ENCODE assay signal across 20 cellular contexts in the genomic region with DNA sequence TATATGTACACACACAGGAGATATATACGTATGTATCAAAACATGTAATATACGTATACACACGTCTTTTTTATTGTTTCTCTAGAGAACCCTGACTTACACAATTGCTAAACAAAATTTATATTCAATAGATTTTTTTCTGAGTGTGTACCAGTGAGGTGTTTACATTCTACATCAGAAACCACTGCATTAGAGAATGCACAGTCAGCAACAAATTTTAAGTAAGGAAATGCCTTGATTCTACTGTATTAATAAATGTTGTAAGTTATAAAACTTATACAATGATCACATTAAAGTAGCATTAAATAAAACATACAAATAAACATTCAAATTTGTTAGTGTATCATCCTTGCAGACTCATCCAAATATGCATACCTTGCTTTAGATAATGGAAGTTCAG.
DNase-seq lines count a peak whose midpoint lies in the region; ATAC-seq, FAIRE-seq and TF ChIP-seq lines count a peak whose summit lies in the region.
"Had no signal": no experiment of that assay in that cellular context is flagged by ENCODE, and none has a peak within 500 bp of the region (broad histone marks: within the 10 kb centered on the region; RNA-seq: fewer than 3 reads in every experiment).

No MANE protein-coding gene starts in this region.

- TF ChIP-seq RAD21 in A549 (conservative IDR thresholded peaks at IDR 0.05 in 1 of 2, IDR thresholded peaks at IDR 0.05 in 1 of 2): no peak
- no peak for TF ChIP-seq RAD21 in IMR-90 (IDR thresholded peaks at IDR 0.05; ENCODE audit: low read length)

- H3K9me3 ChIP-seq in A549: no peaks in the 10 kb centered on the region
- 0 out of 2 replicates have a peak, but pooled peaks cover 1% of the 10 kb centered on the region for H3K9me3 ChIP-seq in IMR-90 (ENCODE audit: control insufficient read depth, insufficient read depth, low read length)
- H3K9me3 ChIP-seq in Karpas-422 (ENCODE audit: low read length): no peaks in the 10 kb centered on the region
- H3K9me3 ChIP-seq: Caco-2 had no signal

- H3K4me2 ChIP-seq in A549: no peak overlapping the region
- H3K4me2 ChIP-seq in IMR-90 (ENCODE audit: low read depth, low read length): no peak overlapping the region
- H3K4me2 ChIP-seq in Karpas-422 (ENCODE audit: low read depth, low read length, poor library complexity, severe bottlenecking): no peak overlapping the region
- H3K4me2 ChIP-seq: BLaER1 treated with 17β-estradiol and CSF1 and Interleukin-3, amounts not matched to agents 10 nM and 100 nM had no signal

- TF ChIP-seq POLR2A in A549 (IDR thresholded peaks at IDR 0.05; ENCODE audit: low read length) (no peak), IMR-90 (IDR thresholded peaks at IDR 0.05; ENCODE audit: low read depth, low read length) (no peak)

- TF ChIP-seq EP300 in A549 (IDR thresholded peaks at IDR 0.05): no peak

- no peaks in the 10 kb centered on the region for H3K79me1 ChIP-seq in IMR-90 (ENCODE audit: low read depth in 1 of 2, low read length in 2 of 2)

- H3K27me3 ChIP-seq in IMR-90 (ENCODE audit: control insufficient read depth, insufficient read depth, low read length) (no peaks in the 10 kb centered on the region), Karpas-422 (ENCODE audit: low read length) (no peaks in the 10 kb centered on the region)
- H3K27me3 ChIP-seq: BLaER1 treated with 17β-estradiol and CSF1 and Interleukin-3, amounts not matched to agents 10 nM and 100 nM had no signal

- TF ChIP-seq CTCF in A549 (IDR thresholded peaks at IDR 0.05) (no peak), IMR-90 (conservative IDR thresholded peaks at IDR 0.05; ENCODE audit: low read depth, low read length) (no peak)

- FAIRE-seq in A549 (lab: Jason Lieb, UNC) (no peak), colon (lab: Jason Lieb, UNC) (peak; percentile 38)
- FAIRE-seq: D721Med, G401.6, GM12891, GM19239 had no signal

- no peak overlapping the region for H4K5ac ChIP-seq in IMR-90 (ENCODE audit: low read depth, low read length)

- H3K36me3 ChIP-seq in IMR-90 (ENCODE audit: control insufficient read depth, insufficient read depth, low read length) (no peaks in the 10 kb centered on the region), Karpas-422 (ENCODE audit: insufficient read depth, low read length) (no peaks in the 10 kb centered on the region)
- H3K36me3 ChIP-seq: BLaER1 treated with 17β-estradiol and CSF1 and Interleukin-3, amounts not matched to agents 10 nM and 100 nM had no signal

- H2AFZ ChIP-seq in IMR-90 (replicated peaks; ENCODE audit: low read length, poor library complexity) (no peak overlapping the region), Karpas-422 (ENCODE audit: low read length) (no peak overlapping the region)

- H3K4me1 ChIP-seq in A549: no peaks in the 10 kb centered on the region
- no peaks in the 10 kb centered on the region for H3K4me1 ChIP-seq in IMR-90 (ENCODE audit: control insufficient read depth, insufficient read depth, low read length)
- no peaks in the 10 kb centered on the region for H3K4me1 ChIP-seq in Karpas-422 (ENCODE audit: low read length)
- H3K4me1 ChIP-seq: BLaER1 treated with 17β-estradiol and CSF1 and Interleukin-3, amounts not matched to agents 10 nM and 100 nM; Caco-2 had no signal

- H3K9ac ChIP-seq in IMR-90 (ENCODE audit: low read depth, low read length) (no peak overlapping the region), Karpas-422 (ENCODE audit: low read length) (no peak overlapping the region)
- H3K9ac ChIP-seq: BLaER1 treated with 17β-estradiol and CSF1 and Interleukin-3, amounts not matched to agents 10 nM and 100 nM had no signal

- no peak overlapping the region for H3K56ac ChIP-seq in IMR-90 (ENCODE audit: extremely low read depth, insufficient read depth, low read length)

- no peak overlapping the region for H2AK9ac ChIP-seq in IMR-90 (replicated peaks; ENCODE audit: low read depth, low read length, poor library complexity)

- 46% methylated on average over 3 of the region's 3 CpGs for WGBS in A549 (ENCODE audit: missing lambda C conversion rate)
- WGBS in IMR-90 (ENCODE audit: extremely low coverage in 2 of 2, insufficient read length in 1 of 2), 2 experiments: no CpG with 5 or more reads among the region's 3 CpGs

- CTCF ChIA-PET in A549 (lab: Yijun Ruan, JAX) (no interaction called here), IMR-90 (lab: Yijun Ruan, JAX) (no interaction called here)

- H4K20me1 ChIP-seq in IMR-90 (ENCODE audit: insufficient read depth, low read length): no peaks in the 10 kb centered on the region
- no peaks in the 10 kb centered on the region for H4K20me1 ChIP-seq in Karpas-422 (ENCODE audit: insufficient read depth, low read depth, low read length)
- H4K20me1 ChIP-seq: BLaER1 treated with 17β-estradiol and CSF1 and Interleukin-3, amounts not matched to agents 10 nM and 100 nM had no signal

- no peak overlapping the region for H2BK120ac ChIP-seq in IMR-90 (ENCODE audit: low read depth, low read length)

- BruUV-seq in IMR-90 (replicated peaks; lab: Mats Ljungman, UMichigan): no TSS peak

- POLR2A ChIA-PET in A549 (lab: Yijun Ruan, JAX) (no interaction called here), IMR-90 (lab: Charles Lee; ENCODE audit: unreplicated experiment) (interaction anchor here (0.5 kb wide), 1 partner anchor 12 kb away, joined by 3 read pairs; no protein-coding TSS in a partner anchor)

- DNase-seq in A549 (ENCODE audit: low read depth in 1 of 2, low spot score in 1 of 2) (no peak), IMR-90 (no peak), Karpas-422 (no peak)
- DNase-seq: 8988T; AML-193; Caco-2; Calu3; CD4-positive, alpha-beta T cell; CD8-positive, alpha-beta T cell; DMS79 treated with DMSO at 0.1 percent for 48 hours; GF-D8 had no signal

- H3K4me3 ChIP-seq in A549: no peak overlapping the region
- no peak overlapping the region for H3K4me3 ChIP-seq in IMR-90 (ENCODE audit: insufficient read depth, low read depth, low read length)
- H3K4me3 ChIP-seq in Karpas-422 (ENCODE audit: low read length): no peak overlapping the region
- H3K4me3 ChIP-seq: BLaER1 treated with 17β-estradiol and CSF1 and Interleukin-3, amounts not matched to agents 10 nM and 100 nM had no signal

- no peak overlapping the region for H3K18ac ChIP-seq in IMR-90 (ENCODE audit: low read depth, low read length)

- no peaks in the 10 kb centered on the region for H3K9me1 ChIP-seq in IMR-90 (ENCODE audit: insufficient read depth, low read length)

- H4K8ac ChIP-seq in IMR-90 (ENCODE audit: low read depth in 2 of 2, low read length in 2 of 2): no peak overlapping the region

- H2BK15ac ChIP-seq in IMR-90 (ENCODE audit: low read depth, low read length): no peak overlapping the region

- no peak overlapping the region for H3K14ac ChIP-seq in IMR-90 (replicated peaks; ENCODE audit: low read depth, low read length)

- no peak overlapping the region for H2BK20ac ChIP-seq in IMR-90 (ENCODE audit: low read depth, low read length)

- intact Hi-C loops in IMR-90 (cut with micrococcal nuclease): no loop called here

- H4K91ac ChIP-seq in IMR-90 (ENCODE audit: insufficient read depth, low read depth, low read length): no peak overlapping the region

- H2BK5ac ChIP-seq in IMR-90 (ENCODE audit: low read depth, low read length, poor library complexity, severe bottlenecking): no peak overlapping the region

- no peaks in the 10 kb centered on the region for H3K79me2 ChIP-seq in Karpas-422 (ENCODE audit: low read length)

- no peak overlapping the region for H3K23ac ChIP-seq in IMR-90 (ENCODE audit: low read depth, low read length)

- in situ Hi-C loops in IMR-90 (cut with MboI; ENCODE audit: low sequenced_read_pairs): no loop called here

- no peak for ATAC-seq in A549
- ATAC-seq in IMR-90 (ENCODE audit: low read depth): no peak
- ATAC-seq in HG03571 (IDR thresholded peaks at IDR 0.05; ENCODE audit: unreplicated experiment): no peak
- no peak for ATAC-seq in GM19395 (IDR thresholded peaks at IDR 0.05; ENCODE audit: unreplicated experiment)
- ATAC-seq: CD8-positive, alpha-beta T cell had no signal

- no peak overlapping the region for H3K27ac ChIP-seq in A549
- no peak overlapping the region for H3K27ac ChIP-seq in IMR-90 (ENCODE audit: insufficient read depth, low read length)
- H3K27ac ChIP-seq in Karpas-422 (ENCODE audit: low read length): no peak overlapping the region
- H3K27ac ChIP-seq: BLaER1 treated with 17β-estradiol and CSF1 and Interleukin-3, amounts not matched to agents 10 nM and 100 nM; C4-2B had no signal

- no peak overlapping the region for H2AK5ac ChIP-seq in IMR-90 (ENCODE audit: low read depth, low read length)

- dilution Hi-C loops in IMR-90 (cut with HindIII; ENCODE audit: low sequenced_read_pairs, unreplicated experiment): no loop called here

- H3K4ac ChIP-seq in IMR-90 (ENCODE audit: low read depth, low read length): no peak overlapping the region

- no peaks in the 10 kb centered on the region for H3K9me2 ChIP-seq in Karpas-422 (replicated peaks; ENCODE audit: insufficient read depth, low read length)

TF ChIP-seq in A549, 52 proteins besides CTCF, POLR2A, EP300 and RAD21:
- peak; percentile 83 for TF ChIP-seq MAFK (IDR thresholded peaks at IDR 0.05; ENCODE audit: partially characterized antibody)
- TF ChIP-seq JUN (IDR thresholded peaks at IDR 0.05): no peak

TF ChIP-seq in IMR-90, 13 proteins besides CTCF, POLR2A, EP300 and RAD21:
- TF ChIP-seq MAFK (IDR thresholded peaks at IDR 0.05; ENCODE audit: low read depth, low read length) (peak; percentile 88), CEBPB (IDR thresholded peaks at IDR 0.05; ENCODE audit: low read depth, low read length) (no peak)
